Comparison of ENCODE assay signal across 8 cellular contexts in genomic region chr10:25059990-25060389, GRCh38. TPM values are rescaled to one million over a fixed set of nuclear protein-coding genes. Genes with fewer than 3 reads are reported as not detected.
DNase-seq lines count a peak whose midpoint lies in the region; ATAC-seq lines count a peak whose summit lies in the region.

No MANE protein-coding gene starts in this region.

- peak; percentile 41 to 63 for DNase-seq in HAP-1 (ENCODE audit: low spot score in 2 of 2)
- DNase-seq in SW480 (ENCODE audit: low spot score), result peak; percentile 67
- peak; percentile 45 to 74 (median 73) for DNase-seq in right cardiac atrium
- no peak for DNase-seq in NCI-H2196 (lab: John Stamatoyannopoulos, UW; ENCODE audit: unreplicated experiment)
- no peak for DNase-seq in NCI-H1048 (lab: John Stamatoyannopoulos, UW)

- ATAC-seq in right cardiac atrium, result peak; percentile 59 to 82
- no peak for ATAC-seq in GM21529 (IDR thresholded peaks at IDR 0.05; ENCODE audit: unreplicated experiment)
- ATAC-seq in HG03280 (IDR thresholded peaks at IDR 0.05; ENCODE audit: unreplicated experiment), result no peak

- no peak overlapping the region for H3K27ac ChIP-seq in right cardiac atrium (ENCODE audit: low read length)

- in situ Hi-C loops in HAP-1 (cut with MboI; ENCODE audit: low sequenced_read_pairs), result no loop called here

- H3K27me3 ChIP-seq in HAP-1 (ENCODE audit: low read depth), result no peaks in the 10 kb centered on the region
- no peaks in the 10 kb centered on the region for H3K27me3 ChIP-seq in right cardiac atrium (ENCODE audit: control insufficient read depth, insufficient read depth)
- H3K27me3 ChIP-seq in skeletal muscle satellite cell (ENCODE audit: control insufficient read depth, insufficient read depth, low read length), result no peaks in the 10 kb centered on the region

- intact Hi-C loops in right cardiac atrium (cut with DNase I), result no loop called here

- peak overlapping the region; percentile 20 for H3K4me2 ChIP-seq in skeletal muscle satellite cell (ENCODE audit: low read length)

- H3K9me3 ChIP-seq in HAP-1, result 0 out of 2 replicates have a peak, but pooled peaks cover under 1% of the 10 kb centered on the region
- H3K9me3 ChIP-seq in right cardiac atrium (ENCODE audit: control insufficient read depth, low read length), result no peaks in the 10 kb centered on the region
- no peaks in the 10 kb centered on the region for H3K9me3 ChIP-seq in skeletal muscle satellite cell (replicated peaks; ENCODE audit: low read length)

- 45% methylated on average over 7 of the region's 7 CpGs for WGBS in right cardiac atrium

- H3K36me3 ChIP-seq in HAP-1 (replicated peaks) (no peaks in the 10 kb centered on the region), skeletal muscle satellite cell (ENCODE audit: insufficient read depth, low read length) (no peaks in the 10 kb centered on the region)

- H3K4me3 ChIP-seq in HAP-1 (no peak overlapping the region), right cardiac atrium (ENCODE audit: low read length) (no peak overlapping the region), skeletal muscle satellite cell (ENCODE audit: low read length) (no peak overlapping the region)

- H3K4me1 ChIP-seq in HAP-1 (peaks cover 8% of the 10 kb centered on the region), right cardiac atrium (ENCODE audit: control insufficient read depth, insufficient read depth, low read length) (no peaks in the 10 kb centered on the region), skeletal muscle satellite cell (ENCODE audit: control insufficient read depth, insufficient read depth, low read length) (peaks cover 28% of the 10 kb centered on the region)

- H3K9ac ChIP-seq in skeletal muscle satellite cell (ENCODE audit: low read depth, low read length), result no peak overlapping the region

RNA-seq across cellular contexts. Expression of gene THNSL1, which starts 43.6 kb away (rescaled TPM):
- total RNA-seq in right cardiac atrium, result 1 to 10 TPM; 1.9 to 4.6 (median 3.6) TPM
- polyA plus RNA-seq in right cardiac atrium, result 3.1 TPM
- 3.5 and 4.2 TPM in 2 replicates for total RNA-seq in skeletal muscle satellite cell (2012; rRNA removed)

RNA-seq across cellular contexts. Expression of gene ENKUR, which starts 44.0 kb away (rescaled TPM):
- total RNA-seq in right cardiac atrium, result not detected
- not detected for polyA plus RNA-seq in right cardiac atrium
- under 0.01 TPM in 1 of 2 replicates, not detected in the other for total RNA-seq in skeletal muscle satellite cell (2012; rRNA removed)

Comparison
In these comparisons a context has a peak if more than half of its experiments do, and no peak if none do; other contexts are left out.
1. DNase-seq: peak in HAP-1 (2 of 2), SW480 (single experiment) and right cardiac atrium (3 of 3); none in NCI-H2196 (single experiment) and NCI-H1048 (single experiment).
2. ATAC-seq: peak in right cardiac atrium (2 of 2); none in GM21529 (single experiment) and HG03280 (single experiment).